ENCODE assay signal across 1 cellular context in the genomic region with DNA sequence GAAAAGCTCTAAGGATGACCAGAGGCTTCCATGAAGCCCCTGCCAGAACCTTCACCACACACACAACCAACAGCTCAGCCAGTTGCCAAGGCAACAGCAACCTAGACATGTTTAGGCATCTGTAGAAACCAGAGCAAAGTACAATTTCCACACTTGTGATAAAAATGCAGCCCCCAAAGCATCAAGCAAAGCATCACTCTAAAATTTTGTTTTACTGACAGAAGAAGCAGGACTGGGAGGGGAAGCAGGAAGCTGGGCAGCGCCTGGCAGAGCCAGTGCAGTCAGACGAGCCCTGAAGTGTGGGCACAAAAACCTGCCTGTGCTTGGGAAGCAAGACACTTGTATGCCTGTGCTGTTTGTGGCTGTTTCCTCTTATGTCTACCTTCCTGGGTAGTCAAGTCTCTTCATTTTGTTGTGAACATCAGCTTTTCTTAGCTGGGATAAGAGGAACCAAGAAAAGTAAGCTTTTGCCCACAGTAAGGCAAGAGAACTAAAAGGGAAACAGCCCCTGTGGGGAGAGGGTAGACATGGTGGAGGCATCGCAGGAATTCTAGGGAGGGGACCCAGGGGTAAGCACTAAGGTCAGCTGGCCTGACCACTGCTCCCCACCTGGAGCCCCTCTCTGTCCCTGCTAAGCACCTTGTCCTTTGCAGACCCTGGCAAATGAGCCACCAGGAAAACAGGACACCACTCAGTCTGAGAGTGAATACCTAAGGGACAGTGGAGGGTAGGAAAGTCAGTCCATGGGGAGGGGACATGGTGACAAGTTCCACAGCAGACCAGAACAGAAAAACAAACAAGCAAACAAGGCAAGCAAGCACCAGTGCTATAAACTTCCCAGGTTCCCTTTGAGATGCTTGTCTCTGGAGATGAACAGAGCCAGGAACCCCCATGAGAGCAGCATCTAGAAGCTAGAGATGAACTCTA.
TF ChIP-seq lines count a peak whose summit lies in the region.

No MANE protein-coding gene starts in this region.

TF ChIP-seq in H1, 55 proteins besides CTCF, POLR2A, EP300 and RAD21:
- no peak for TF ChIP-seq NRF1 (IDR thresholded peaks at IDR 0.05; ENCODE audit: low read depth, low read length)
- TF ChIP-seq BRCA1 (IDR thresholded peaks at IDR 0.05; ENCODE audit: low read depth, low read length) = no peak
- TF ChIP-seq, protein P1, sequence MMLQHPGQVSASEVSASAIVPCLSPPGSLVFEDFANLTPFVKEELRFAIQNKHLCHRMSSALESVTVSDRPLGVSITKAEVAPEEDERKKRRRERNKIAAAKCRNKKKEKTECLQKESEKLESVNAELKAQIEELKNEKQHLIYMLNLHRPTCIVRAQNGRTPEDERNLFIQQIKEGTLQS (IDR thresholded peaks at IDR 0.05; ENCODE audit: insufficient read depth, low read depth, low read length) = no peak
- no peak for TF ChIP-seq JUND (IDR thresholded peaks at IDR 0.05; ENCODE audit: low read length)
- no peak for TF ChIP-seq CREB1 (IDR thresholded peaks at IDR 0.05)
- no peak for TF ChIP-seq POLR2AphosphoS5 (IDR thresholded peaks at IDR 0.05; ENCODE audit: low read depth, low read length)
- no peak for TF ChIP-seq CBX8 (IDR thresholded peaks at IDR 0.05; ENCODE audit: borderline replicate concordance, low read depth, low read length)
- TF ChIP-seq KDM4A (IDR thresholded peaks at IDR 0.05; ENCODE audit: low read depth, low read length, severe bottlenecking) = no peak
- no peak for TF ChIP-seq KDM5A (IDR thresholded peaks at IDR 0.05; ENCODE audit: low read length)
- TF ChIP-seq TAF7 (optimal IDR thresholded peaks at IDR 0.05; ENCODE audit: borderline replicate concordance, low read depth, low read length) = no peak
- TF ChIP-seq ASH2L (IDR thresholded peaks at IDR 0.05; ENCODE audit: low read length) = no peak
- no peak for TF ChIP-seq YY1 (IDR thresholded peaks at IDR 0.05; ENCODE audit: low read depth, low read length)
- TF ChIP-seq CBX5 (IDR thresholded peaks at IDR 0.05; ENCODE audit: low read depth, low read length) = no peak
- TF ChIP-seq, protein P2, sequence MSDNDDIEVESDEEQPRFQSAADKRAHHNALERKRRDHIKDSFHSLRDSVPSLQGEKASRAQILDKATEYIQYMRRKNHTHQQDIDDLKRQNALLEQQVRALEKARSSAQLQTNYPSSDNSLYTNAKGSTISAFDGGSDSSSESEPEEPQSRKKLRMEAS (IDR thresholded peaks at IDR 0.05) = no peak
